ENCODE assay signal across 9 cellular contexts in the genomic region with DNA sequence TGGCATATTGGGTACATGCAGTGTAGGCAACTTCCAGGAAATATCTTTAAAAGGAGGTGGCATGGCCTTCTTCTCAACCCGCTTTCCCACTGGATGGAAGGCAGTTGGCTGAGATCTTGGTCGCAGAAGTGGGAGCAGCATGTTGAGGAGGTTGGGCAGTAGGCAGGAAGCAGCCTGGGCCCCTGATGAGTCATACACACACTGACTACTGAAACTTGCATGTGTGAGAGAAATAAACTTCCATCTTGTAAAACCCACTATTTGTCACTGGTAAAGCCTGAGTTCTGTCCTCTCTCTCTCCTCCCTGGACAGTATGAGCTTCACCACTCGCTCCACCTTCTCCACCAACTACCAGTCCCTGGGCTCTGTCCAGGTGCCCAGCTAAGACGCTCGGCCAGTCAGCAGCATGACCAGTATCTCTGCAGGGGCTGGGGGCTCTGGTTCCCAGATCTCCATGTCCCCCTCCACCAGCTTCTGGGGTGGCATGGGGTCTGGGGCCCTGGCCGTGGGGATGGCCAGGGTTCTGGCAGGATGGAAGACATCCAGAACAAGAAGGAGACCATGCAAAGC.
A peak's percentile ranks its signal among the peaks of the same experiment; 100 is the strongest.
DNase-seq lines count a peak whose midpoint lies in the region; ATAC-seq and TF ChIP-seq lines count a peak whose summit lies in the region.
"Had no signal": no experiment of that assay in that cellular context is flagged by ENCODE, and none has a peak within 500 bp of the region (broad histone marks: within the 10 kb centered on the region; RNA-seq: fewer than 3 reads in every experiment).

No MANE protein-coding gene starts in this region.

- H3K79me2 ChIP-seq in PC-3 (ENCODE audit: low read length), result no peaks in the 10 kb centered on the region

- no peak overlapping the region for H3K4me3 ChIP-seq in PC-3 (ENCODE audit: low read length)
- no peak overlapping the region for H3K4me3 ChIP-seq in H7 (ENCODE audit: insufficient read depth, low read depth, low read length)

- H2AFZ ChIP-seq in PC-3 (ENCODE audit: low read length), result no peak overlapping the region

- BruUV-seq in PC-3 (replicated peaks; lab: Mats Ljungman, UMichigan), result no TSS peak

- H3K27me3 Mint-ChIP-seq in activated naive CD4-positive, alpha-beta T cell treated with anti-CD3 and anti-CD28 coated beads for 36 hours (ENCODE audit: low read depth), result peaks cover 10% of the 10 kb centered on the region
- peaks cover 31% of the 10 kb centered on the region for H3K27me3 Mint-ChIP-seq in stimulated activated naive CD8-positive, alpha-beta T cell treated with anti-CD3 and anti-CD28 coated beads, Interleukin-15, amount 100 ng/mL, for 72 hours

- intact Hi-C loops in activated naive CD4-positive, alpha-beta T cell treated with anti-CD3 and anti-CD28 coated beads for 36 hours (cut with micrococcal nuclease), result no loop called here
- intact Hi-C loops in PC-3 (cut with micrococcal nuclease), result no loop called here

- H3K9me2 ChIP-seq in PC-3 (replicated peaks; ENCODE audit: low read length), result no peaks in the 10 kb centered on the region

- DNase-seq in activated naive CD4-positive, alpha-beta T cell treated with anti-CD3 and anti-CD28 coated beads for 36 hours, result peak; percentile 8
- DNase-seq in activated naive CD4-positive, alpha-beta T cell treated with Interleukin-2 at 50 U/mL for 16 hours, result no peak
- DNase-seq in PC-3 (peak; percentile 49), H7 (no peak), DMS153 treated with DMSO at 0.1 percent for 48 hours (lab: John Stamatoyannopoulos, UW; ENCODE audit: unreplicated experiment) (no peak)
- peak; percentile 9 to 23 for DNase-seq in stimulated activated naive CD8-positive, alpha-beta T cell treated with anti-CD3 and anti-CD28 coated beads, Interleukin-15, amount 100 ng/mL, for 72 hours
- no peak for DNase-seq in stimulated activated CD4-positive, alpha-beta T cell treated with anti-CD3 and anti-CD28 coated beads, Interleukin-4, amount 100 ng/mL, for 4 hours

- no peak overlapping the region for H3K27ac Mint-ChIP-seq in activated naive CD4-positive, alpha-beta T cell treated with anti-CD3 and anti-CD28 coated beads for 36 hours
- H3K27ac Mint-ChIP-seq in stimulated activated naive CD8-positive, alpha-beta T cell treated with anti-CD3 and anti-CD28 coated beads, Interleukin-15, amount 100 ng/mL, for 72 hours, result peak overlapping the region; percentile 84 to 89
- H3K27ac Mint-ChIP-seq: CD4-positive, CD25-positive, alpha-beta regulatory T cell had no signal

- H3K4me1 Mint-ChIP-seq in activated naive CD4-positive, alpha-beta T cell treated with anti-CD3 and anti-CD28 coated beads for 36 hours (ENCODE audit: low read depth), result no peaks in the 10 kb centered on the region
- peaks cover 22% of the 10 kb centered on the region for H3K4me1 Mint-ChIP-seq in stimulated activated naive CD8-positive, alpha-beta T cell treated with anti-CD3 and anti-CD28 coated beads, Interleukin-15, amount 100 ng/mL, for 72 hours
- H3K4me1 Mint-ChIP-seq: CD4-positive, CD25-positive, alpha-beta regulatory T cell had no signal

- no peak overlapping the region for H3K4me3 Mint-ChIP-seq in activated naive CD4-positive, alpha-beta T cell treated with anti-CD3 and anti-CD28 coated beads for 36 hours
- H3K4me3 Mint-ChIP-seq in stimulated activated naive CD8-positive, alpha-beta T cell treated with anti-CD3 and anti-CD28 coated beads, Interleukin-15, amount 100 ng/mL, for 72 hours, result no peak overlapping the region
- H3K4me3 Mint-ChIP-seq: CD4-positive, CD25-positive, alpha-beta regulatory T cell had no signal

- POLR2A ChIA-PET in PC-3 (lab: Charles Lee; ENCODE audit: unreplicated experiment), result no interaction called here

- H4K20me1 ChIP-seq in PC-3 (ENCODE audit: low read length), result no peaks in the 10 kb centered on the region

- no peaks in the 10 kb centered on the region for H3K36me3 Mint-ChIP-seq in activated naive CD4-positive, alpha-beta T cell treated with anti-CD3 and anti-CD28 coated beads for 36 hours (ENCODE audit: low read depth)
- H3K36me3 Mint-ChIP-seq: CD4-positive, CD25-positive, alpha-beta regulatory T cell had no signal

- H3K27me3 ChIP-seq in PC-3 (ENCODE audit: low read length) (no peaks in the 10 kb centered on the region), H7 (ENCODE audit: control insufficient read depth, insufficient read depth, low read length) (no peaks in the 10 kb centered on the region)

- peaks cover 27% of the 10 kb centered on the region for H3K4me1 ChIP-seq in PC-3 (ENCODE audit: insufficient read depth, low read length)

- no peaks in the 10 kb centered on the region for H3F3A ChIP-seq in PC-3 (ENCODE audit: low read length, unreplicated experiment)

- H3K9me3 Mint-ChIP-seq in activated naive CD4-positive, alpha-beta T cell treated with anti-CD3 and anti-CD28 coated beads for 36 hours, result peaks cover 9% of the 10 kb centered on the region
- H3K9me3 Mint-ChIP-seq in stimulated activated naive CD8-positive, alpha-beta T cell treated with anti-CD3 and anti-CD28 coated beads, Interleukin-15, amount 100 ng/mL, for 72 hours, result peaks cover 10 to 26% of the 10 kb centered on the region in 2 donors

- H3K9ac ChIP-seq in PC-3 (ENCODE audit: low read length), result no peak overlapping the region

- H3K36me3 ChIP-seq in PC-3 (ENCODE audit: low read depth, low read length), result no peaks in the 10 kb centered on the region
- H3K36me3 ChIP-seq in H7 (replicated peaks; ENCODE audit: control insufficient read depth, insufficient read depth, low read length), result no peaks in the 10 kb centered on the region

- no peak for TF ChIP-seq CTCF in PC-3 (conservative IDR thresholded peaks at IDR 0.05; ENCODE audit: low read depth, low read length)

- H3K9me3 ChIP-seq in PC-3 (ENCODE audit: low read length), result 0 out of 2 replicates have a peak, but pooled peaks cover 5% of the 10 kb centered on the region

- no peak overlapping the region for H3K27ac ChIP-seq in PC-3 (ENCODE audit: low read length)

- CTCF ChIA-PET in activated naive CD4-positive, alpha-beta T cell treated with anti-CD3 and anti-CD28 coated beads for 36 hours (lab: Charles Lee), result no interaction called here
- CTCF ChIA-PET in PC-3 (lab: Charles Lee), result no interaction called here

- ATAC-seq in HG02885 (IDR thresholded peaks at IDR 0.05; ENCODE audit: poor library complexity, unreplicated experiment) (peak; percentile 100), PC-3 (peak; percentile 6; the same call in 1 of the 2 replicates)
- peak; percentile 87 for ATAC-seq in stimulated activated naive CD8-positive, alpha-beta T cell treated with anti-CD3 and anti-CD28 coated beads, Interleukin-15, amount 100 ng/mL, for 72 hours

- H3K4me2 ChIP-seq in PC-3 (ENCODE audit: low read length), result no peak overlapping the region

Comparison
In these comparisons a context has a peak if more than half of its experiments do, and no peak if none do; other contexts are left out.
1. DNase-seq: peak in activated naive CD4-positive, alpha-beta T cell treated with anti-CD3 and anti-CD28 coated beads for 36 hours (single experiment), PC-3 (single experiment) and stimulated activated naive CD8-positive, alpha-beta T cell treated with anti-CD3 and anti-CD28 coated beads, Interleukin-15, amount 100 ng/mL, for 72 hours (2 of 2); none in activated naive CD4-positive, alpha-beta T cell treated with Interleukin-2 at 50 U/mL for 16 hours (single experiment), stimulated activated CD4-positive, alpha-beta T cell treated with anti-CD3 and anti-CD28 coated beads, Interleukin-4, amount 100 ng/mL, for 4 hours (0 of 2), H7 (single experiment) and DMS153 treated with DMSO at 0.1 percent for 48 hours (single experiment).
2. ATAC-seq: peak in every context shown above with its lines; median percentile 100 in HG02885; 87 in stimulated activated naive CD8-positive, alpha-beta T cell treated with anti-CD3 and anti-CD28 coated beads, Interleukin-15, amount 100 ng/mL, for 72 hours; 6 in PC-3.